Comparison of ENCODE assay signal across 26 cellular contexts in the genomic region with DNA sequence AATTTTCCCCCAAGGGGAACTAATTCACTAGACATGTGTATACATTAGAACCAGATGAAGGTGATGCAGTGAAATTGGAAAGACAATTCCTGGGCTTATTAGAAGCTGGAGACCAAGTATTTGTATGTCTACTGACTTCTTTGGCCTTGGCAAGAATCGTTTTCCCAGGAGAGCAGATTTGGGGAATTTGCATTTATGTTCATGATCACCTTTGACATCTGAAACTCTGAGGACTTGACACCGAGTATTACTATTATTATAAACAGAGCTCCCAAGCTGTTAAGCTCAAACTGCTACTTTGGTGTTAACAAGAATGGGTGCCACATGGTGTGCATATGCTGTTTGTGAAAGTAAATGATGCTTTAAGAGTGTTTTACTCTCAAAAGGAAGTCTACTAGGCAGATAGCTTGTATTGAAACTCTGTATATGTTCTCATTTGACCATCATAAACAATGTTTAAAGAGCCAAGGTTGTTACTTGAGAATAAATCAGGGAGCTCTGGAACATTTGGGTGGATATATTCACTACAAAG.
DNase-seq lines count a peak whose midpoint lies in the region; ATAC-seq and TF ChIP-seq lines count a peak whose summit lies in the region.
"Had no signal": no experiment of that assay in that cellular context is flagged by ENCODE, and none has a peak within 500 bp of the region (broad histone marks: within the 10 kb centered on the region; RNA-seq: fewer than 3 reads in every experiment).

No MANE protein-coding gene starts in this region.

- H3K9me3 ChIP-seq in BLaER1 treated with 17β-estradiol and CSF1 and Interleukin-3, amounts not matched to agents 10 nM and 100 nM (replicated peaks in 1 of 11) = no peaks in the 10 kb centered on the region
- H3K9me3 ChIP-seq in ectodermal cell (ENCODE audit: control insufficient read depth, low read length) (no peaks in the 10 kb centered on the region), sigmoid colon (no peaks in the 10 kb centered on the region)
- H3K9me3 ChIP-seq: A549, Caco-2, gastrocnemius medialis, left ventricle myocardium inferior, upper lobe of left lung had no signal

- H3K9me3 Mint-ChIP-seq in activated T-helper 2 cell treated with anti-CD3 and anti-CD28 coated beads, Interferon-gamma antibody, Interleukin-2, Interleukin-4, amounts not matched to agents 10 μg/mL and 5 μg/mL and 100 μg/mL, durations not matched to agents 14 hours and 24 hours and 36 hours = no peaks in the 10 kb centered on the region
- H3K9me3 Mint-ChIP-seq in activated T-cell treated with anti-CD3 and anti-CD28 coated beads, Interleukin-2, amount 50 U/mL, for 72 hours = peaks cover 0 to 2% of the 10 kb centered on the region in 2 donors
- H3K9me3 Mint-ChIP-seq: activated T-cell treated with anti-CD3 and anti-CD28 coated beads, Interleukin-2, amount 50 U/mL, for 4 hours; T-helper 1 cell treated with Interleukin-12 subunit alpha and Interleukin-12 subunit beta and Interleukin-4 antibody, amounts not matched to agents 30 μg/mL and 1 μg/mL, for 36 hours had no signal

- H3K27me3 ChIP-seq in BLaER1 treated with 17β-estradiol and CSF1 and Interleukin-3, amounts not matched to agents 10 nM and 100 nM = no peaks in the 10 kb centered on the region
- H3K27me3 ChIP-seq in ectodermal cell (ENCODE audit: control insufficient read depth, insufficient read depth, low read length, poor library complexity, severe bottlenecking) (no peaks in the 10 kb centered on the region), sigmoid colon (no peaks in the 10 kb centered on the region)
- H3K27me3 ChIP-seq: gastrocnemius medialis, upper lobe of left lung had no signal

- no peak overlapping the region for H3K4me3 Mint-ChIP-seq in activated T-helper 2 cell treated with anti-CD3 and anti-CD28 coated beads, Interferon-gamma antibody, Interleukin-2, Interleukin-4, amounts not matched to agents 10 μg/mL and 5 μg/mL and 100 μg/mL, durations not matched to agents 14 hours and 24 hours and 36 hours (ENCODE audit: low read depth)
- no peak overlapping the region for H3K4me3 Mint-ChIP-seq in activated T-cell treated with anti-CD3 and anti-CD28 coated beads, Interleukin-2, amount 50 U/mL, for 72 hours
- H3K4me3 Mint-ChIP-seq: activated T-cell treated with anti-CD3 and anti-CD28 coated beads, Interleukin-2, amount 50 U/mL, for 4 hours; naive thymus-derived CD4-positive, alpha-beta T cell; T-helper 1 cell treated with Interleukin-12 subunit alpha and Interleukin-12 subunit beta and Interleukin-4 antibody, amounts not matched to agents 30 μg/mL and 1 μg/mL, for 36 hours had no signal

- H3K27ac Mint-ChIP-seq in activated T-helper 2 cell treated with anti-CD3 and anti-CD28 coated beads, Interferon-gamma antibody, Interleukin-2, Interleukin-4, amounts not matched to agents 10 μg/mL and 5 μg/mL and 100 μg/mL, durations not matched to agents 14 hours and 24 hours and 36 hours = no peak overlapping the region
- no peak overlapping the region for H3K27ac Mint-ChIP-seq in activated T-cell treated with anti-CD3 and anti-CD28 coated beads, Interleukin-2, amount 50 U/mL, for 72 hours
- H3K27ac Mint-ChIP-seq: naive thymus-derived CD4-positive, alpha-beta T cell; T-helper 1 cell treated with Interleukin-12 subunit alpha and Interleukin-12 subunit beta and Interleukin-4 antibody, amounts not matched to agents 30 μg/mL and 1 μg/mL, for 36 hours had no signal

- ATAC-seq in GM21390 (IDR thresholded peaks at IDR 0.05; ENCODE audit: unreplicated experiment) = peak; percentile 50
- no peak for ATAC-seq in activated T-cell treated with anti-CD3 and anti-CD28 coated beads, Interleukin-2, amount 50 U/mL, for 72 hours (replicated peaks in 1 of 2)
- ATAC-seq: A549; activated T-cell treated with anti-CD3 and anti-CD28 coated beads, Interleukin-2, amount 50 U/mL, for 4 hours; gastrocnemius medialis; naive thymus-derived CD4-positive, alpha-beta T cell had no signal

- no peaks in the 10 kb centered on the region for H3K4me1 Mint-ChIP-seq in activated T-helper 2 cell treated with anti-CD3 and anti-CD28 coated beads, Interferon-gamma antibody, Interleukin-2, Interleukin-4, amounts not matched to agents 10 μg/mL and 5 μg/mL and 100 μg/mL, durations not matched to agents 14 hours and 24 hours and 36 hours (ENCODE audit: low read depth)
- H3K4me1 Mint-ChIP-seq in activated T-cell treated with anti-CD3 and anti-CD28 coated beads, Interleukin-2, amount 50 U/mL, for 72 hours (ENCODE audit: low read depth) = no peaks in the 10 kb centered on the region
- H3K4me1 Mint-ChIP-seq: naive thymus-derived CD4-positive, alpha-beta T cell had no signal

- TF ChIP-seq POLR2A in sigmoid colon (IDR thresholded peaks at IDR 0.05) = no peak

- no peaks in the 10 kb centered on the region for H4K20me1 ChIP-seq in BLaER1 treated with 17β-estradiol and CSF1 and Interleukin-3, amounts not matched to agents 10 nM and 100 nM

- no peaks in the 10 kb centered on the region for H3K36me3 ChIP-seq in BLaER1 treated with 17β-estradiol and CSF1 and Interleukin-3, amounts not matched to agents 10 nM and 100 nM
- H3K36me3 ChIP-seq in ectodermal cell (ENCODE audit: control insufficient read depth, insufficient read depth, low read length) = no peaks in the 10 kb centered on the region
- H3K36me3 ChIP-seq in sigmoid colon = no peaks in the 10 kb centered on the region
- H3K36me3 ChIP-seq: gastrocnemius medialis, left ventricle myocardium inferior, upper lobe of left lung had no signal

- H3K9ac ChIP-seq in BLaER1 treated with 17β-estradiol and CSF1 and Interleukin-3, amounts not matched to agents 10 nM and 100 nM = no peak overlapping the region

- H3K4me1 ChIP-seq in BLaER1 treated with 17β-estradiol and CSF1 and Interleukin-3, amounts not matched to agents 10 nM and 100 nM = peaks cover 31 to 100% (median 67%) of the 10 kb centered on the region in 10 experiments
- H3K4me1 ChIP-seq in ectodermal cell (ENCODE audit: control insufficient read depth, insufficient read depth, low read length) (peaks cover 25% of the 10 kb centered on the region), sigmoid colon (no peaks in the 10 kb centered on the region)
- H3K4me1 ChIP-seq: A549, Caco-2, gastrocnemius medialis, left ventricle myocardium inferior, upper lobe of left lung had no signal

- intact Hi-C loops in activated T-helper 2 cell treated with anti-CD3 and anti-CD28 coated beads, Interferon-gamma antibody, Interleukin-2, Interleukin-4, amounts not matched to agents 10 μg/mL and 5 μg/mL and 100 μg/mL, durations not matched to agents 14 hours and 24 hours and 36 hours (cut with micrococcal nuclease) = no loop called here
- intact Hi-C loops in sigmoid colon (cut with DNase I) = no loop called here

- 41 to 79% methylated on average over 1 to 2 of the region's 2 CpGs for WGBS in ectodermal cell, 2 experiments
- 50 to 57% methylated on average over 2 of the region's 2 CpGs for WGBS in sigmoid colon, 2 donors

- TF ChIP-seq EP300 in sigmoid colon (IDR thresholded peaks at IDR 0.05) = no peak

- no peak overlapping the region for H3K4me3 ChIP-seq in BLaER1 treated with 17β-estradiol and CSF1 and Interleukin-3, amounts not matched to agents 10 nM and 100 nM
- H3K4me3 ChIP-seq in ectodermal cell (ENCODE audit: insufficient read depth, low read depth, low read length) = no peak overlapping the region
- no peak overlapping the region for H3K4me3 ChIP-seq in sigmoid colon
- H3K4me3 ChIP-seq: A549, gastrocnemius medialis, left ventricle myocardium inferior, skin epidermis, upper lobe of left lung had no signal

- no peaks in the 10 kb centered on the region for H3K36me3 Mint-ChIP-seq in activated T-helper 2 cell treated with anti-CD3 and anti-CD28 coated beads, Interferon-gamma antibody, Interleukin-2, Interleukin-4, amounts not matched to agents 10 μg/mL and 5 μg/mL and 100 μg/mL, durations not matched to agents 14 hours and 24 hours and 36 hours (ENCODE audit: low read depth)
- H3K36me3 Mint-ChIP-seq in activated T-cell treated with anti-CD3 and anti-CD28 coated beads, Interleukin-2, amount 50 U/mL, for 72 hours (ENCODE audit: insufficient read depth in 2 of 2) = no peaks in the 10 kb centered on the region
- H3K36me3 Mint-ChIP-seq: naive thymus-derived CD4-positive, alpha-beta T cell had no signal

- no peak for TF ChIP-seq CTCF in GM20000 (IDR thresholded peaks at IDR 0.05; ENCODE audit: extremely low read depth, missing control alignments)
- no peak for TF ChIP-seq CTCF in sigmoid colon (IDR thresholded peaks at IDR 0.05)

- DNase-seq in NCI-H2081 (lab: John Stamatoyannopoulos, UW) (peak; percentile 45 to 86), GM20000 (ENCODE audit: low spot score) (no peak), sigmoid colon (no peak)
- no peak for DNase-seq in activated T-helper 2 cell treated with anti-CD3 and anti-CD28 coated beads, Interferon-gamma antibody, Interleukin-2, Interleukin-4, amounts not matched to agents 10 μg/mL and 5 μg/mL and 100 μg/mL, durations not matched to agents 14 hours and 24 hours and 36 hours (ENCODE audit: low spot score)
- DNase-seq in activated T-cell treated with anti-CD3 and anti-CD28 coated beads, Interleukin-2, amount 50 U/mL, for 72 hours = no peak
- DNase-seq: activated CD4-positive, alpha-beta T cell treated with anti-CD3 and anti-CD28 coated beads for 4 hours; activated naive CD4-positive, alpha-beta T cell treated with anti-CD3 and anti-CD28 coated beads, Interleukin-2, amount 50 U/mL, for 16 hours; activated T-cell treated with anti-CD3 and anti-CD28 coated beads, Interleukin-2, amount 50 U/mL, for 4 hours; Caco-2; gastrocnemius medialis; H7; hippocampal formation; left ventricle myocardium inferior; naive thymus-derived CD4-positive, alpha-beta T cell; NCI-H2029 treated with DMSO at 0.1 percent for 48 hours; occipital lobe; RPMI8226; stimulated activated CD4-positive, alpha-beta T cell treated with anti-CD3 and anti-CD28 coated beads, Interleukin-2, amount 100 ng/mL, for 24 hours; upper lobe of left lung had no signal

- H3K4me2 ChIP-seq in BLaER1 treated with 17β-estradiol and CSF1 and Interleukin-3, amounts not matched to agents 10 nM and 100 nM = peak overlapping the region in 8 of 11 experiments; percentile 14 to 92 (median 78); a peak in 10 of 22 replicates
- H3K4me2 ChIP-seq: A549 had no signal

- H3K27ac ChIP-seq in BLaER1 treated with 17β-estradiol and CSF1 and Interleukin-3, amounts not matched to agents 10 nM and 100 nM = no peak overlapping the region
- peak overlapping the region; percentile 32 for H3K27ac ChIP-seq in ectodermal cell (ENCODE audit: insufficient read depth, low read depth, low read length, poor library complexity, severe bottlenecking)
- H3K27ac ChIP-seq in sigmoid colon = no peak overlapping the region
- H3K27ac ChIP-seq: A549, gastrocnemius medialis, HL-60, left ventricle myocardium inferior, skin epidermis, upper lobe of left lung had no signal

- H3K27me3 Mint-ChIP-seq in activated T-helper 2 cell treated with anti-CD3 and anti-CD28 coated beads, Interferon-gamma antibody, Interleukin-2, Interleukin-4, amounts not matched to agents 10 μg/mL and 5 μg/mL and 100 μg/mL, durations not matched to agents 14 hours and 24 hours and 36 hours (ENCODE audit: low read depth) = no peaks in the 10 kb centered on the region
- no peaks in the 10 kb centered on the region for H3K27me3 Mint-ChIP-seq in activated T-cell treated with anti-CD3 and anti-CD28 coated beads, Interleukin-2, amount 50 U/mL, for 72 hours (ENCODE audit: low read depth)
- H3K27me3 Mint-ChIP-seq: naive thymus-derived CD4-positive, alpha-beta T cell had no signal

Comparison
In these comparisons a context has a peak if more than half of its experiments do, and no peak if none do; other contexts are left out.
1. DNase-seq: peak in NCI-H2081 (2 of 2); none in activated T-helper 2 cell treated with anti-CD3 and anti-CD28 coated beads, Interferon-gamma antibody, Interleukin-2, Interleukin-4, amounts not matched to agents 10 μg/mL and 5 μg/mL and 100 μg/mL, durations not matched to agents 14 hours and 24 hours and 36 hours (single experiment), activated T-cell treated with anti-CD3 and anti-CD28 coated beads, Interleukin-2, amount 50 U/mL, for 72 hours (0 of 2), GM20000 (single experiment) and sigmoid colon (single experiment).